Comparison of ENCODE assay signal across 1 cellular context in the genomic region with DNA sequence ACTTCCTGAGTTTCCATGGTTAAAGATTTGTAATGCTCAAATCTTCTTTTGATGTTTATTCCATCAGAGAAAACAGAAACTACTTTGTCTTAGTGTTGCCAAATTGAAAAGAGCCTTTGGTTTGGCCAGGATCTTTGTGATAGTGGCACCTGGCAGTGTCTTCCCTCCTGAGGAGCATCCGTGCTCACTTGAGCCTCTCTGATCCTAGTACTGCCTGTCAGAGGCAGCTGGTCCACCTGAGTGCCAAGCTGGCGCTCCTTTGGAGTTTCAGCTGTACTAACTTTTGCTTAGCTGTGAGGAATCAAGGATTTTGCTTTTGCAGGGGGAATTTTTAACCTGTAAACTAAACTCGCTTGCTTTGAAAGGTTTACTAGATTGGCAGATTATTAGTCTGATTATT.
TF ChIP-seq lines count a peak whose summit lies in the region.

No MANE protein-coding gene starts in this region.

TF ChIP-seq in IMR-90, 13 proteins besides CTCF, POLR2A, EP300 and RAD21 (continued from another document):
- TF ChIP-seq SMC3 (IDR thresholded peaks at IDR 0.05; ENCODE audit: low read depth, low read length): no peak
- no peak for TF ChIP-seq BHLHE40 (IDR thresholded peaks at IDR 0.05; ENCODE audit: low read depth, low read length)
- TF ChIP-seq, protein P1, sequence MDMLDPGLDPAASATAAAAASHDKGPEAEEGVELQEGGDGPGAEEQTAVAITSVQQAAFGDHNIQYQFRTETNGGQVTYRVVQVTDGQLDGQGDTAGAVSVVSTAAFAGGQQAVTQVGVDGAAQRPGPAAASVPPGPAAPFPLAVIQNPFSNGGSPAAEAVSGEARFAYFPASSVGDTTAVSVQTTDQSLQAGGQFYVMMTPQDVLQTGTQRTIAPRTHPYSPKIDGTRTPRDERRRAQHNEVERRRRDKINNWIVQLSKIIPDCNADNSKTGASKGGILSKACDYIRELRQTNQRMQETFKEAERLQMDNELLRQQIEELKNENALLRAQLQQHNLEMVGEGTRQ (IDR thresholded peaks at IDR 0.05; ENCODE audit: low read depth, low read length): no peak
TF ChIP-seq in IMR-90: peak in this region for 0.
